In genomic region chr20:47136782-47137181, GRCh38 we compare ENCODE assay signal across 1 cellular context.
TF ChIP-seq lines count a peak whose summit lies in the region.

No MANE protein-coding gene starts in this region.

TF ChIP-seq in HEK293, 187 proteins besides CTCF, POLR2A, EP300 and RAD21 (continued from another document):
- TF ChIP-seq, protein P1, sequence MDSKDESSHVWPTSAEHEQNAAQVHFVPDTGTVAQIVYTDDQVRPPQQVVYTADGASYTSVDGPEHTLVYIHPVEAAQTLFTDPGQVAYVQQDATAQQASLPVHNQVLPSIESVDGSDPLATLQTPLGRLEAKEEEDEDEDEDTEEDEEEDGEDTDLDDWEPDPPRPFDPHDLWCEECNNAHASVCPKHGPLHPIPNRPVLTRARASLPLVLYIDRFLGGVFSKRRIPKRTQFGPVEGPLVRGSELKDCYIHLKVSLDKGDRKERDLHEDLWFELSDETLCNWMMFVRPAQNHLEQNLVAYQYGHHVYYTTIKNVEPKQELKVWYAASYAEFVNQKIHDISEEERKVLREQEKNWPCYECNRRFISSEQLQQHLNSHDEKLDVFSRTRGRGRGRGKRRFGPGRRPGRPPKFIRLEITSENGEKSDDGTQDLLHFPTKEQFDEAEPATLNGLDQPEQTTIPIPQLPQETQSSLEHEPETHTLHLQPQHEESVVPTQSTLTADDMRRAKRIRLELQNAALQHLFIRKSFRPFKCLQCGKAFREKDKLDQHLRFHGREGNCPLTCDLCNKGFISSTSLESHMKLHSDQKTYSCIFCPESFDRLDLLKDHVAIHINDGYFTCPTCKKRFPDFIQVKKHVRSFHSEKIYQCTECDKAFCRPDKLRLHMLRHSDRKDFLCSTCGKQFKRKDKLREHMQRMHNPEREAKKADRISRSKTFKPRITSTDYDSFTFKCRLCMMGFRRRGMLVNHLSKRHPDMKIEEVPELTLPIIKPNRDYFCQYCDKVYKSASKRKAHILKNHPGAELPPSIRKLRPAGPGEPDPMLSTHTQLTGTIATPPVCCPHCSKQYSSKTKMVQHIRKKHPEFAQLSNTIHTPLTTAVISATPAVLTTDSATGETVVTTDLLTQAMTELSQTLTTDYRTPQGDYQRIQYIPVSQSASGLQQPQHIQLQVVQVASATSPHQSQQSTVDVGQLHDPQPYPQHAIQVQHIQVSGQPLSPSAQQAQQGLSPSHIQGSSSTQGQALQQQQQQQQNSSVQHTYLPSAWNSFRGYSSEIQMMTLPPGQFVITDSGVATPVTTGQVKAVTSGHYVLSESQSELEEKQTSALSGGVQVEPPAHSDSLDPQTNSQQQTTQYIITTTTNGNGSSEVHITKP (tag by site-specific recombination; IDR thresholded peaks at IDR 0.05), result 0 out of 2 replicates have a peak, but pooled peaks have one; percentile 17
